Comparison of ENCODE assay signal across 14 cellular contexts in genomic region chr18:32095571-32096229, GRCh38. TPM values are rescaled to one million over a fixed set of nuclear protein-coding genes. Genes with fewer than 3 reads are reported as not detected.
DNase-seq lines count a peak whose midpoint lies in the region; ATAC-seq and TF ChIP-seq lines count a peak whose summit lies in the region.
"Had no signal": no experiment of that assay in that cellular context is flagged by ENCODE, and none has a peak within 500 bp of the region (broad histone marks: within the 10 kb centered on the region; RNA-seq: fewer than 3 reads in every experiment).

No MANE protein-coding gene starts in this region.

- H3K36me3 Mint-ChIP-seq in stimulated activated naive CD8-positive, alpha-beta T cell treated with anti-CD3 and anti-CD28 coated beads, Interleukin-15, Interleukin-2, amounts not matched to agents 100 ng/mL and 50 ng/mL, for 24 hours (ENCODE audit: low read depth), result peaks cover 57% of the 10 kb centered on the region
- peaks cover 56% of the 10 kb centered on the region for H3K36me3 Mint-ChIP-seq in activated B cell treated with CpG ODN at 0.5 μM for 24 hours (ENCODE audit: low read depth)

- no peak overlapping the region for H3K27ac ChIP-seq in osteoblast (ENCODE audit: low read depth, low read length)
- H3K27ac ChIP-seq: SJSA1 had no signal

- no peaks in the 10 kb centered on the region for H3K27me3 ChIP-seq in osteoblast (ENCODE audit: insufficient read depth, low read length)
- H3K27me3 ChIP-seq: SJSA1 had no signal

- DNase-seq in stimulated activated naive CD8-positive, alpha-beta T cell treated with anti-CD3 and anti-CD28 coated beads, Interleukin-15, Interleukin-2, amounts not matched to agents 100 U/mL and 50 U/mL, for 24 hours, result no peak
- DNase-seq in activated B cell treated with CpG ODN at 0.5 μM for 24 hours (no peak), left lobe of liver (ENCODE audit: low spot score) (peak; percentile 59), osteoblast (ENCODE audit: insufficient read length, low spot score, missing footprints) (no peak), NCI-H446 (lab: John Stamatoyannopoulos, UW) (no peak)
- DNase-seq: amygdala; foreskin melanocyte; NCI-H146; psoas muscle; stimulated activated CD4-positive, alpha-beta T cell treated with anti-CD3 and anti-CD28 coated beads, Interleukin-12 subunit alpha, Interleukin-12 subunit beta, amount 100 ng/mL, for 4 hours had no signal

- H3K4me3 Mint-ChIP-seq in stimulated activated naive CD8-positive, alpha-beta T cell treated with anti-CD3 and anti-CD28 coated beads, Interleukin-15, Interleukin-2, amounts not matched to agents 100 ng/mL and 50 ng/mL, for 24 hours, result peak overlapping the region; percentile 96
- H3K4me3 Mint-ChIP-seq in activated B cell treated with CpG ODN at 0.5 μM for 24 hours, result no peak overlapping the region

- H3K27ac Mint-ChIP-seq in stimulated activated naive CD8-positive, alpha-beta T cell treated with anti-CD3 and anti-CD28 coated beads, Interleukin-15, Interleukin-2, amounts not matched to agents 100 ng/mL and 50 ng/mL, for 24 hours, result peak overlapping the region; percentile 95
- H3K27ac Mint-ChIP-seq in activated B cell treated with CpG ODN at 0.5 μM for 24 hours, result peak overlapping the region; percentile 26

- H3K4me1 ChIP-seq in osteoblast (ENCODE audit: insufficient read depth, low read length), result peaks cover 11% of the 10 kb centered on the region

- TF ChIP-seq CTCF in activated B cell treated with CpG ODN at 0.5 μM for 24 hours (IDR thresholded peaks at IDR 0.05) (no peak), osteoblast (IDR thresholded peaks at IDR 0.05; ENCODE audit: extremely low read depth, low read depth, low read length) (no peak)

- peaks cover 5% of the 10 kb centered on the region for H3K36me3 ChIP-seq in osteoblast (ENCODE audit: insufficient read depth, low read length)

- H3K9me3 Mint-ChIP-seq in stimulated activated naive CD8-positive, alpha-beta T cell treated with anti-CD3 and anti-CD28 coated beads, Interleukin-15, Interleukin-2, amounts not matched to agents 100 ng/mL and 50 ng/mL, for 24 hours, result no peaks in the 10 kb centered on the region
- no peaks in the 10 kb centered on the region for H3K9me3 Mint-ChIP-seq in activated B cell treated with CpG ODN at 0.5 μM for 24 hours

- H3K4me3 ChIP-seq in osteoblast (ENCODE audit: insufficient read depth, low read length), result no peak overlapping the region
- H3K4me3 ChIP-seq: psoas muscle, SJSA1 had no signal

- H3K4me1 Mint-ChIP-seq in stimulated activated naive CD8-positive, alpha-beta T cell treated with anti-CD3 and anti-CD28 coated beads, Interleukin-15, Interleukin-2, amounts not matched to agents 100 ng/mL and 50 ng/mL, for 24 hours (ENCODE audit: low read depth), result peaks cover 60% of the 10 kb centered on the region
- H3K4me1 Mint-ChIP-seq in activated B cell treated with CpG ODN at 0.5 μM for 24 hours, result peaks cover 57% of the 10 kb centered on the region

- H2AFZ ChIP-seq in osteoblast (ENCODE audit: low read length), result no peak overlapping the region

- CTCF ChIA-PET in activated B cell treated with CpG ODN at 0.5 μM for 24 hours (lab: Charles Lee), result interaction anchor here (0.5 kb wide), 1 partner anchor 20 kb away, joined by 5 read pairs; no protein-coding TSS in a partner anchor

- peaks cover 72% of the 10 kb centered on the region for H3K79me2 ChIP-seq in osteoblast (ENCODE audit: insufficient read depth, low read length)

- POLR2A ChIA-PET in activated B cell treated with CpG ODN at 0.5 μM for 24 hours (lab: Charles Lee), result interaction anchor here (0.6 kb wide), 1 partner anchor 442 kb away, joined by 3 read pairs; no protein-coding TSS in a partner anchor

- peaks cover 28% of the 10 kb centered on the region for H4K20me1 ChIP-seq in osteoblast (ENCODE audit: insufficient read depth, low read length)

- H3K27me3 Mint-ChIP-seq in stimulated activated naive CD8-positive, alpha-beta T cell treated with anti-CD3 and anti-CD28 coated beads, Interleukin-15, Interleukin-2, amounts not matched to agents 100 ng/mL and 50 ng/mL, for 24 hours, result no peaks in the 10 kb centered on the region
- H3K27me3 Mint-ChIP-seq in activated B cell treated with CpG ODN at 0.5 μM for 24 hours, result no peaks in the 10 kb centered on the region

- H3K9me3 ChIP-seq in osteoblast (ENCODE audit: low read depth, low read length), result no peaks in the 10 kb centered on the region
- H3K9me3 ChIP-seq: psoas muscle, SJSA1 had no signal

- no peak overlapping the region for H3K4me2 ChIP-seq in osteoblast (ENCODE audit: insufficient read depth, low read length)

- intact Hi-C loops in activated B cell treated with CpG ODN at 0.5 μM for 24 hours (cut with micrococcal nuclease), result loop anchor here (10.0 kb wide), 1 partner anchor 819 kb away; no protein-coding TSS in a partner anchor

- ATAC-seq in stimulated activated naive CD8-positive, alpha-beta T cell treated with anti-CD3 and anti-CD28 coated beads, Interleukin-15, Interleukin-2, amounts not matched to agents 100 U/mL and 50 U/mL, for 24 hours, result no peak
- ATAC-seq in activated B cell treated with CpG ODN at 0.5 μM for 24 hours (ENCODE audit: low read depth) (no peak), left lobe of liver (peak; percentile 29), HG03039 (IDR thresholded peaks at IDR 0.05; ENCODE audit: unreplicated experiment) (no peak), HG02970 (IDR thresholded peaks at IDR 0.05; ENCODE audit: low FRiP score, unreplicated experiment) (no peak)
- ATAC-seq: psoas muscle had no signal

RNA-seq across cellular contexts. Expression of gene RNF138, which starts 4.0 kb away (rescaled TPM):
- 55.2 and 66.4 TPM in 2 replicates for total RNA-seq in activated B cell treated with CpG ODN at 0.5 μM for 24 hours
- total RNA-seq in left lobe of liver, result 12.0 TPM
- total RNA-seq in osteoblast, result 21.4 and 22.1 TPM in 2 replicates
